ENCODE assay signal across 20 cellular contexts in genomic region chr2:95014126-95014708, GRCh38. TPM values are rescaled to one million over a fixed set of nuclear protein-coding genes. Genes with fewer than 3 reads are reported as not detected.
DNase-seq lines count a peak whose midpoint lies in the region; ATAC-seq and TF ChIP-seq lines count a peak whose summit lies in the region.
"Had no signal": no experiment of that assay in that cellular context is flagged by ENCODE, and none has a peak within 500 bp of the region (broad histone marks: within the 10 kb centered on the region; RNA-seq: fewer than 3 reads in every experiment).

No MANE protein-coding gene starts in this region.

- ATAC-seq in GM18907 (IDR thresholded peaks at IDR 0.05; ENCODE audit: unreplicated experiment): no peak

- H3K9ac ChIP-seq in MM.1S (ENCODE audit: low read length): no peak overlapping the region; the same call in 1 of the 2 replicates

- H3K9me3 ChIP-seq in MM.1S (replicated peaks; ENCODE audit: insufficient read depth, low read length): no peaks in the 10 kb centered on the region
- H3K9me3 ChIP-seq: A549 had no signal

- H3K36me3 Mint-ChIP-seq in nephron progenitor cell (ENCODE audit: low read depth): no peaks in the 10 kb centered on the region

- H3K9me3 Mint-ChIP-seq in nephron progenitor cell: peaks cover 4% of the 10 kb centered on the region

- peak overlapping the region; percentile 37 for H3K4me2 ChIP-seq in MM.1S (ENCODE audit: low read depth, low read length)
- H3K4me2 ChIP-seq: A549 had no signal

- peaks cover 34% of the 10 kb centered on the region for H3K4me1 ChIP-seq in MM.1S (ENCODE audit: low read length)
- H3K4me1 ChIP-seq: A549 had no signal

- H3K36me3 ChIP-seq in MM.1S (replicated peaks; ENCODE audit: insufficient read depth, low read length): no peaks in the 10 kb centered on the region

- H3K27ac Mint-ChIP-seq in nephron progenitor cell: no peak overlapping the region
- H3K27ac Mint-ChIP-seq: B cell had no signal

- DNase-seq in MM.1S: no peak
- DNase-seq in midbrain (lab: John Stamatoyannopoulos, UW): peak; percentile 15
- no peak for DNase-seq in nephron progenitor cell
- no peak for DNase-seq in NAMALWA (ENCODE audit: low spot score)
- DNase-seq: DMS53, GDM1, KBM-7, NCI-H1105 treated with DMSO at 0.1 percent for 48 hours, NCI-H1694, NCI-H2081, NCI-H2171, NCI-H524 treated with DMSO at 0.1 percent for 48 hours, SIG-M5 had no signal

- no peak overlapping the region for H3K4me3 ChIP-seq in MM.1S (ENCODE audit: low read length)
- H3K4me3 ChIP-seq: A549 had no signal

- H2AFZ ChIP-seq in MM.1S (ENCODE audit: low read length): no peak overlapping the region

- H3K9me2 ChIP-seq in MM.1S (replicated peaks; ENCODE audit: insufficient read depth, low read length): no peaks in the 10 kb centered on the region

- no peaks in the 10 kb centered on the region for H3K79me2 ChIP-seq in MM.1S (ENCODE audit: low read length)

- no peaks in the 10 kb centered on the region for H3K27me3 ChIP-seq in MM.1S (replicated peaks; ENCODE audit: insufficient read depth, low read length)

- H3K27me3 Mint-ChIP-seq in nephron progenitor cell (ENCODE audit: low read depth, poor library complexity): peaks cover 23% of the 10 kb centered on the region

- peaks cover 53% of the 10 kb centered on the region for H3K4me1 Mint-ChIP-seq in nephron progenitor cell
- H3K4me1 Mint-ChIP-seq: B cell had no signal

- TF ChIP-seq CTCF in MM.1S (IDR thresholded peaks at IDR 0.05; ENCODE audit: low read length) (no peak), nephron progenitor cell (IDR thresholded peaks at IDR 0.05) (no peak)

- peak overlapping the region; percentile 41; the same call in 1 of the 2 replicates for H3K27ac ChIP-seq in MM.1S (ENCODE audit: low read length)
- peak overlapping the region; percentile 82 for H3K27ac ChIP-seq in cingulate gyrus (ENCODE audit: low read depth, low read length)
- H3K27ac ChIP-seq in temporal lobe (ENCODE audit: low read depth, low read length): peak overlapping the region; percentile 87
- H3K27ac ChIP-seq: A549 had no signal

- no peaks in the 10 kb centered on the region for H4K20me1 ChIP-seq in MM.1S (ENCODE audit: insufficient read depth, low read length)

- no peak overlapping the region for H3K4me3 Mint-ChIP-seq in nephron progenitor cell
- H3K4me3 Mint-ChIP-seq: B cell had no signal

- H3F3A ChIP-seq in MM.1S (ENCODE audit: insufficient read depth, low read length): peaks cover 10% of the 10 kb centered on the region

RNA-seq across cellular contexts. Expression of gene MAL, which starts 11.3 kb away (rescaled TPM):
- not detected for total RNA-seq in temporal lobe
- total RNA-seq: H4, HT1080 had no signal
